In genomic region chr3:133588035-133588434, GRCh38 we compare ENCODE assay signal across 2 cellular contexts.
TF ChIP-seq lines count a peak whose summit lies in the region.

No MANE protein-coding gene starts in this region.

TF ChIP-seq in liver, 16 proteins besides CTCF, POLR2A, EP300 and RAD21:
- peak; percentile 17 to 29 for TF ChIP-seq HNF4A (conservative IDR thresholded peaks at IDR 0.05)
- peak; percentile 68 for TF ChIP-seq FOXA2 (IDR thresholded peaks at IDR 0.05)
- peak; percentile 22 to 41 for TF ChIP-seq RXRA (IDR thresholded peaks at IDR 0.05)
- TF ChIP-seq REST (IDR thresholded peaks at IDR 0.05): no peak

TF ChIP-seq in HepG2, 621 proteins besides CTCF, POLR2A, EP300 and RAD21:
- TF ChIP-seq ZNF720 (CRISPR knock-in tag; IDR thresholded peaks at IDR 0.05) (no peak), ZNF563 (CRISPR knock-in tag; IDR thresholded peaks at IDR 0.05) (no peak), ZNF234 (CRISPR knock-in tag; conservative IDR thresholded peaks at IDR 0.05) (no peak), SMAD1 (CRISPR knock-in tag; IDR thresholded peaks at IDR 0.05; ENCODE audit: borderline replicate concordance, low read depth) (no peak), KLF11 (CRISPR knock-in tag; IDR thresholded peaks at IDR 0.05) (no peak), PLSCR1 (CRISPR knock-in tag; IDR thresholded peaks at IDR 0.05; ENCODE audit: borderline replicate concordance) (no peak)
